In the genomic region with DNA sequence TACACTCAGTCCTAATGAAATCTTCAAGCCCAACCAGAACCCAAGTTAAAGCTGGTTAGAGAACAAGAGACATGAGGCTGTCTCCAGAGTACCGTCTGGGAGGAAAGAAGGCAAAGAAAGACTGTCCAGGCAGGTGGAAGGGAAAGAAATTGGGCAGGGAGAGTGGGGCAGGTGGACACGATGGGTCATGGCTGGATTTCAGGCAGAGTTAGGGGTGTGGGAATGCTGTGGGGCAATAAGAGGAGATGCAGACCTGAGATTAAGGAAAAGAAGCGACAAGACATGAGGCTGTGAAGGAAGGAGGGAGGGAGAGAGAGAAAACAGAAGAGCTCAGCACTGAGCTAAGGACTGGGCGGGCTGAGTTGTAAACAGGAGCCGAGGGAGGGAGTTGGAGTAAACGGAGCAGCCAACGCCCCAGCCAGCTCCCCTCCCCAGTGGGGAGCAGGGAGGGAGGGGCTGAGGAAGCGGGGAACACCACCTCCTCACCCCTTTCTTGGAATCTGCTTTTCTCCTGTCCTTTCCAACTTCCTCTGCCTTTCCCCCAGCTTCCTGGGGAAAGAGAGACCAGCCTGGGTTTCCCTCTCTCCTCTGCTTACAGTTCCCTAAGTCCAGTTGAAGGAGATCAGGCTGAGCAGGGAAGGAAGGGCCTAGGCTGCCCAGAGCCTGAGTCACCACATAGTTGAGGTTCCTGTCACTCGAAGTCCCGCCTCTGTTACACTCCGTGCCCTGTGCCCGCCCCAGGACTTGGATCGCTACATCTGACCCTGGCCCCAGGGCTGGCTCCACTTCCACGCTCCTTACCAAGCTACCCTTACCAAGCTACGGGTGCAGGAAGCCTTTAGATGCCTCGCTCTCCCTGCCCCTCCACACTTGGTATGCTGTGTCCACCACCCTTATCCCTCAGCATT, we compare ENCODE assay signal across 8 cellular contexts. TPM values are rescaled to one million over a fixed set of nuclear protein-coding genes. Genes with fewer than 3 reads are reported as not detected.
DNase-seq lines count a peak whose midpoint lies in the region; ATAC-seq and TF ChIP-seq lines count a peak whose summit lies in the region.

No MANE protein-coding gene starts in this region.

- peak overlapping the region; percentile 58 for H3K4me3 Mint-ChIP-seq in activated T-cell treated with anti-CD3 and anti-CD28 coated beads, Interleukin-2, amount 50 U/mL, for 4 hours
- H3K4me3 Mint-ChIP-seq in nephron progenitor cell, result peak overlapping the region; percentile 45

- no peaks in the 10 kb centered on the region for H3K9me2 ChIP-seq in Karpas-422 (replicated peaks; ENCODE audit: insufficient read depth, low read length)

- H3K9ac ChIP-seq in fibroblast of lung (ENCODE audit: insufficient read depth, low read length) (peak overlapping the region; percentile 76), Karpas-422 (ENCODE audit: low read length) (no peak overlapping the region)

- no peaks in the 10 kb centered on the region for H3K27me3 Mint-ChIP-seq in activated T-cell treated with anti-CD3 and anti-CD28 coated beads, Interleukin-2, amount 50 U/mL, for 4 hours (ENCODE audit: low read depth)
- H3K27me3 Mint-ChIP-seq in nephron progenitor cell (ENCODE audit: low read depth, poor library complexity), result peaks cover 23% of the 10 kb centered on the region

- no peak for TF ChIP-seq CTCF in fibroblast of lung (conservative IDR thresholded peaks at IDR 0.05 in 1 of 2, IDR thresholded peaks at IDR 0.05 in 1 of 2; ENCODE audit: low read depth in 1 of 2, low read length in 2 of 2)
- TF ChIP-seq CTCF in nephron progenitor cell (IDR thresholded peaks at IDR 0.05), result no peak

- peak overlapping the region; percentile 95 for H3K27ac Mint-ChIP-seq in nephron progenitor cell

- H3K4me3 ChIP-seq in fibroblast of lung (replicated peaks in 1 of 4; ENCODE audit: control extremely low read depth in 1 of 4, insufficient read depth in 1 of 4, low read depth in 3 of 4, low read length in 4 of 4), result peak overlapping the region; percentile 47 to 60 (median 50)
- H3K4me3 ChIP-seq in Karpas-422 (ENCODE audit: low read length), result no peak overlapping the region

- H3K36me3 ChIP-seq in fibroblast of lung (ENCODE audit: control insufficient read depth, insufficient read depth, low read length) (no peaks in the 10 kb centered on the region), Karpas-422 (ENCODE audit: insufficient read depth, low read length) (peaks cover under 1% of the 10 kb centered on the region; the same call in 1 of the 2 replicates)

- peaks cover 8% of the 10 kb centered on the region for H3K36me3 Mint-ChIP-seq in activated T-cell treated with anti-CD3 and anti-CD28 coated beads, Interleukin-2, amount 50 U/mL, for 4 hours (ENCODE audit: insufficient read depth)
- peaks cover 9% of the 10 kb centered on the region for H3K36me3 Mint-ChIP-seq in nephron progenitor cell (ENCODE audit: low read depth)

- peaks cover 86% of the 10 kb centered on the region for H3K4me1 Mint-ChIP-seq in activated T-cell treated with anti-CD3 and anti-CD28 coated beads, Interleukin-2, amount 50 U/mL, for 4 hours (ENCODE audit: low read depth)
- H3K4me1 Mint-ChIP-seq in nephron progenitor cell, result peaks cover 83% of the 10 kb centered on the region

- H3K27ac ChIP-seq in fibroblast of lung (ENCODE audit: insufficient read depth, low read length) (peak overlapping the region; percentile 99), Karpas-422 (ENCODE audit: low read length) (no peak overlapping the region)

- H3K79me2 ChIP-seq in fibroblast of lung (ENCODE audit: control insufficient read depth, insufficient read depth, low read length) (peaks cover 13% of the 10 kb centered on the region), Karpas-422 (ENCODE audit: low read length) (no peaks in the 10 kb centered on the region)

- H3K27me3 ChIP-seq in fibroblast of lung (ENCODE audit: control insufficient read depth, insufficient read depth, low read length) (no peaks in the 10 kb centered on the region), Karpas-422 (ENCODE audit: low read length) (no peaks in the 10 kb centered on the region)

- ATAC-seq in activated T-cell treated with anti-CD3 and anti-CD28 coated beads, Interleukin-2, amount 50 U/mL, for 4 hours, result peak in 1 of 2 donors; percentile 14
- ATAC-seq in GM21526 (IDR thresholded peaks at IDR 0.05; ENCODE audit: low FRiP score, unreplicated experiment) (no peak), HG02840 (IDR thresholded peaks at IDR 0.05; ENCODE audit: low FRiP score, unreplicated experiment) (no peak)

- peaks cover 48% of the 10 kb centered on the region for H3K4me1 ChIP-seq in fibroblast of lung (ENCODE audit: control insufficient read depth, extremely low read depth, insufficient read depth, low read length)
- H3K4me1 ChIP-seq in Karpas-422 (ENCODE audit: low read length), result peaks cover 46% of the 10 kb centered on the region

- peak; percentile 98 for DNase-seq in EH (ENCODE audit: low read depth)
- peak; percentile 67 for DNase-seq in NCI-H69 (lab: John Stamatoyannopoulos, UW)
- DNase-seq in activated T-cell treated with anti-CD3 and anti-CD28 coated beads, Interleukin-2, amount 50 U/mL, for 4 hours, result peak; percentile 35
- peak; percentile 96 to 98 for DNase-seq in fibroblast of lung (ENCODE audit: low read depth in 2 of 2)
- peak; percentile 47 for DNase-seq in nephron progenitor cell
- no peak for DNase-seq in Karpas-422

- H2AFZ ChIP-seq in fibroblast of lung (ENCODE audit: low read length), result peak overlapping the region; percentile 34
- no peak overlapping the region for H2AFZ ChIP-seq in Karpas-422 (ENCODE audit: low read length)

- peak overlapping the region; percentile 100 for H3K4me2 ChIP-seq in fibroblast of lung (ENCODE audit: extremely low read depth, insufficient read depth, low read length)
- no peak overlapping the region for H3K4me2 ChIP-seq in Karpas-422 (ENCODE audit: low read depth, low read length, poor library complexity, severe bottlenecking)

- no peaks in the 10 kb centered on the region for H3K9me3 Mint-ChIP-seq in activated T-cell treated with anti-CD3 and anti-CD28 coated beads, Interleukin-2, amount 50 U/mL, for 4 hours
- H3K9me3 Mint-ChIP-seq in nephron progenitor cell, result no peaks in the 10 kb centered on the region

- H3K9me3 ChIP-seq in fibroblast of lung (ENCODE audit: control insufficient read depth, insufficient read depth, low read depth, low read length) (no peaks in the 10 kb centered on the region), Karpas-422 (ENCODE audit: low read length) (no peaks in the 10 kb centered on the region)

- H4K20me1 ChIP-seq in fibroblast of lung (ENCODE audit: control insufficient read depth, extremely low read depth, insufficient read depth, low read length) (no peaks in the 10 kb centered on the region), Karpas-422 (ENCODE audit: insufficient read depth, low read depth, low read length) (peaks cover 4% of the 10 kb centered on the region; the same call in 1 of the 2 replicates)

RNA-seq across cellular contexts. Expression of a gene that starts 6.6 kb away (rescaled TPM):
- 10 to 100 TPM; 12.3 to 22.7 (median 13.3) TPM for total RNA-seq in activated T-cell treated with anti-CD3 and anti-CD28 coated beads, Interleukin-2, amount 50 U/mL, for 4 hours
- 396 and 762 TPM in 2 replicates for total RNA-seq in fibroblast of lung
- 209 and 220 TPM in 2 replicates for polyA plus RNA-seq in fibroblast of lung
- polyA plus RNA-seq in fibroblast of lung (2012), result 281 and 392 TPM in 2 replicates
- polyA minus RNA-seq in fibroblast of lung (ENCODE audit: low replicate concordance), result 340 and 357 TPM in 2 replicates
- total RNA-seq in Karpas-422 (2014; rRNA removed; shearing (Covaris generic); ENCODE audit: low replicate concordance), result under 0.01 and 0.34 TPM in 2 replicates

RNA-seq across cellular contexts. Expression of a gene that starts 20.5 kb away (rescaled TPM):
- total RNA-seq in activated T-cell treated with anti-CD3 and anti-CD28 coated beads, Interleukin-2, amount 50 U/mL, for 4 hours, result 1,000 to 10,000 TPM; 1,775 to 1,880 (median 1,879) TPM
- 1,405 and 1,825 TPM in 2 replicates for total RNA-seq in fibroblast of lung
- 1,308 and 1,333 TPM in 2 replicates for polyA plus RNA-seq in fibroblast of lung
- polyA plus RNA-seq in fibroblast of lung (2012), result 1,642 and 1,675 TPM in 2 replicates
- 2,187 and 2,476 TPM in 2 replicates for polyA minus RNA-seq in fibroblast of lung (ENCODE audit: low replicate concordance)
- total RNA-seq in Karpas-422 (2014; rRNA removed; shearing (Covaris generic); ENCODE audit: low replicate concordance), result 1,351 and 2,115 TPM in 2 replicates

RNA-seq across cellular contexts. Expression of a gene that starts 38.1 kb away (rescaled TPM):
- 10 to 100 TPM; 39.4 to 46.1 (median 41.6) TPM for total RNA-seq in activated T-cell treated with anti-CD3 and anti-CD28 coated beads, Interleukin-2, amount 50 U/mL, for 4 hours
- 6.9 and 7.8 TPM in 2 replicates for total RNA-seq in fibroblast of lung
- polyA plus RNA-seq in fibroblast of lung, result 5.5 and 6.8 TPM in 2 replicates
- 7.1 and 9.5 TPM in 2 replicates for polyA plus RNA-seq in fibroblast of lung (2012)
- polyA minus RNA-seq in fibroblast of lung (ENCODE audit: low replicate concordance), result 5.9 and 7.1 TPM in 2 replicates
- total RNA-seq in Karpas-422 (2014; rRNA removed; shearing (Covaris generic); ENCODE audit: low replicate concordance), result 8.1 and 17.3 TPM in 2 replicates

RNA-seq across cellular contexts. Expression of a gene that starts 48.5 kb away (rescaled TPM):
- 100 to 1,000 TPM; 217 to 224 (median 220) TPM for total RNA-seq in activated T-cell treated with anti-CD3 and anti-CD28 coated beads, Interleukin-2, amount 50 U/mL, for 4 hours
- 117 and 124 TPM in 2 replicates for total RNA-seq in fibroblast of lung
- polyA plus RNA-seq in fibroblast of lung, result 31.4 and 33.6 TPM in 2 replicates
- 65.0 and 77.5 TPM in 2 replicates for polyA plus RNA-seq in fibroblast of lung (2012)
- 73.0 and 89.7 TPM in 2 replicates for polyA minus RNA-seq in fibroblast of lung (ENCODE audit: low replicate concordance)
- 60.2 and 89.3 TPM in 2 replicates for total RNA-seq in Karpas-422 (2014; rRNA removed; shearing (Covaris generic); ENCODE audit: low replicate concordance)

RNA-seq across cellular contexts. Expression of a gene that starts 59.4 kb away (rescaled TPM):
- total RNA-seq in activated T-cell treated with anti-CD3 and anti-CD28 coated beads, Interleukin-2, amount 50 U/mL, for 4 hours, result 100 to 1,000 TPM; 145 to 160 (median 155) TPM
- total RNA-seq in fibroblast of lung, result 17.5 and 20.5 TPM in 2 replicates
- 17.8 and 22.6 TPM in 2 replicates for polyA plus RNA-seq in fibroblast of lung
- polyA plus RNA-seq in fibroblast of lung (2012), result 27.5 and 34.0 TPM in 2 replicates
- polyA minus RNA-seq in fibroblast of lung (ENCODE audit: low replicate concordance), result 37.1 and 108 TPM in 2 replicates
- 21.2 and 22.0 TPM in 2 replicates for total RNA-seq in Karpas-422 (2014; rRNA removed; shearing (Covaris generic); ENCODE audit: low replicate concordance)

Comparison
In these comparisons a context has a peak if more than half of its experiments do, and no peak if none do; other contexts are left out.
1. RNA of a gene that starts 6.6 kb away (total RNA-seq): 396 to 762 TPM in fibroblast of lung; 12.3 to 22.7 TPM in activated T-cell treated with anti-CD3 and anti-CD28 coated beads, Interleukin-2, amount 50 U/mL, for 4 hours and under 0.01 to 0.34 TPM in Karpas-422; every median in the first group is over 10 times any median in the second.